Comparison of ENCODE assay signal across 15 cellular contexts in the genomic region with DNA sequence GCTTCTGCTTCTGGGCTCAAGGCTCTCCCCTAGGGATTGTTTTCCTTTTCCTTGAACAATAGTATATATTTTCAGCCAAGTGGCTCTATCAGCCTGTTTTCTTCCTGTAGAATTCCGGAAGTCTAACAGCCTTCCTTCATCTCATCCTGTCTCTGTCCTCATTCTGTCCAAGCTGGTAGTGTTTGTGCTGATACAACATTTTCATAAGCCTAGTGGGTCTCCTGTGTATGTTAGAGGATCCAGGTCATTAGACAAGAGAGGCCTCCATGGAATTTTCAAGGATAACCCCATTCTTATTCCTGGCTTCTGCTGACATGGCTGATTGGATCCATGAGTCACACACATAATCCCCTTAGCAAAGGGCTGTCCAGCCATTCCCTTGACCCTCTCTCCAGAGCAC.
A peak's percentile ranks its signal among the peaks of the same experiment; 100 is the strongest.
DNase-seq lines count a peak whose midpoint lies in the region; ATAC-seq, FAIRE-seq and TF ChIP-seq lines count a peak whose summit lies in the region.
"Had no signal": no experiment of that assay in that cellular context is flagged by ENCODE, and none has a peak within 500 bp of the region (broad histone marks: within the 10 kb centered on the region; RNA-seq: fewer than 3 reads in every experiment).

No MANE protein-coding gene starts in this region.

- POLR2A ChIA-PET in HepG2 (lab: Yijun Ruan, JAX) (no interaction called here), Caco-2 (lab: Charles Lee) (no interaction called here)

- H2AFZ ChIP-seq in HepG2 (ENCODE audit: low read length): no peak overlapping the region

- CTCF ChIA-PET in HepG2 (lab: Yijun Ruan, JAX; ENCODE audit: low intra/inter-chr PET ratio, low total read pairs) (no interaction called here), Caco-2 (lab: Charles Lee) (no interaction called here)

- TF ChIP-seq POLR2A in HepG2 (IDR thresholded peaks at IDR 0.05; ENCODE audit: insufficient read depth in 1 of 2, low read depth in 2 of 2, low read length in 2 of 2): no peak

- 96% methylated on average over 1 of the region's 1 CpG for WGBS in HepG2 (ENCODE audit: low lambda C conversion rate)

- no peak for TF ChIP-seq RAD21 in HepG2 (CRISPR knock-in tag; IDR thresholded peaks at IDR 0.05)

- DNase-seq in activated CD4-positive, alpha-beta T cell treated with anti-CD3 and anti-CD28 coated beads, Interleukin-2, amount 10 ng/mL, durations not matched to agents 24 days and 14 days: peak; percentile 16
- DNase-seq in activated CD4-positive, alpha-beta T cell treated with anti-CD3 and anti-CD28 coated beads for 4 hours: no peak
- DNase-seq in endothelial cell (ENCODE audit: low spot score) (no peak), HepG2 (ENCODE audit: low spot score) (no peak), Caco-2 (no peak), NCI-H2081 treated with DMSO at 0.1 percent for 48 hours (lab: John Stamatoyannopoulos, UW) (no peak), posterior vena cava (ENCODE audit: low spot score) (no peak)
- DNase-seq: 8988T; C1 segment of cervical spinal cord; CD4-positive, alpha-beta memory T cell; DMS153; HFFc6 had no signal

- H3K4me3 ChIP-seq in HepG2 (replicated peaks in 1 of 3; ENCODE audit: insufficient read depth in 1 of 3, low read depth in 2 of 3, low read length in 3 of 3) (no peak overlapping the region), Caco-2 (ENCODE audit: low read depth, low read length) (no peak overlapping the region)
- H3K4me3 ChIP-seq: HAP-1 had no signal

- intact Hi-C loops in activated CD4-positive, alpha-beta T cell treated with anti-CD3 and anti-CD28 coated beads, Interleukin-2, amount 10 ng/mL, durations not matched to agents 24 days and 14 days (cut with micrococcal nuclease): no loop called here
- intact Hi-C loops in HepG2 (cut with micrococcal nuclease; ENCODE audit: unreplicated experiment) (no loop called here), Caco-2 (cut with micrococcal nuclease; ENCODE audit: unreplicated experiment) (no loop called here), posterior vena cava (cut with DNase I) (no loop called here)

- H3K4me1 ChIP-seq in HepG2 (ENCODE audit: insufficient read depth, low read length) (no peaks in the 10 kb centered on the region), Caco-2 (no peaks in the 10 kb centered on the region)
- H3K4me1 ChIP-seq: HAP-1 had no signal

- no peaks in the 10 kb centered on the region for H3K79me2 ChIP-seq in HepG2 (ENCODE audit: insufficient read depth, low read length)

- no peak overlapping the region for H3K4me3 Mint-ChIP-seq in activated CD4-positive, alpha-beta T cell treated with anti-CD3 and anti-CD28 coated beads, Interleukin-2, amount 10 ng/mL, durations not matched to agents 24 days and 14 days
- no peak overlapping the region for H3K4me3 Mint-ChIP-seq in endothelial cell (ENCODE audit: unreplicated experiment)
- no peak overlapping the region for H3K4me3 Mint-ChIP-seq in Caco-2 (ENCODE audit: unreplicated experiment)
- H3K4me3 Mint-ChIP-seq: B cell; CD4-positive, alpha-beta memory T cell; HFFc6 had no signal

- no peaks in the 10 kb centered on the region for H3K27me3 ChIP-seq in HepG2 (ENCODE audit: control insufficient read depth in 1 of 2, insufficient read depth in 2 of 2, low read length in 2 of 2)
- no peaks in the 10 kb centered on the region for H3K27me3 ChIP-seq in Caco-2 (replicated peaks; ENCODE audit: control insufficient read depth, insufficient read depth, low read length)

- no peaks in the 10 kb centered on the region for H3K4me1 Mint-ChIP-seq in activated CD4-positive, alpha-beta T cell treated with anti-CD3 and anti-CD28 coated beads, Interleukin-2, amount 10 ng/mL, durations not matched to agents 24 days and 14 days
- H3K4me1 Mint-ChIP-seq in endothelial cell (ENCODE audit: unreplicated experiment): peaks cover 22% of the 10 kb centered on the region
- peaks cover 5% of the 10 kb centered on the region for H3K4me1 Mint-ChIP-seq in Caco-2 (ENCODE audit: low read depth, unreplicated experiment)
- H3K4me1 Mint-ChIP-seq: B cell had no signal

- no peak overlapping the region for H3K4me2 ChIP-seq in HepG2 (ENCODE audit: low read depth, low read length)

- no peaks in the 10 kb centered on the region for H3K9me3 ChIP-seq in HepG2 (ENCODE audit: low read length)
- no peaks in the 10 kb centered on the region for H3K9me3 ChIP-seq in Caco-2
- H3K9me3 ChIP-seq: HAP-1 had no signal

- no peaks in the 10 kb centered on the region for H3K36me3 ChIP-seq in HepG2 (replicated peaks in 1 of 2; ENCODE audit: control insufficient read depth in 1 of 2, insufficient read depth in 2 of 2, low read length in 2 of 2)
- no peaks in the 10 kb centered on the region for H3K36me3 ChIP-seq in Caco-2 (ENCODE audit: control insufficient read depth, insufficient read depth, low read length)
- H3K36me3 ChIP-seq: HAP-1 had no signal

- no peak overlapping the region for H3K27ac Mint-ChIP-seq in activated CD4-positive, alpha-beta T cell treated with anti-CD3 and anti-CD28 coated beads, Interleukin-2, amount 10 ng/mL, durations not matched to agents 24 days and 14 days
- H3K27ac Mint-ChIP-seq in endothelial cell (ENCODE audit: unreplicated experiment) (peak overlapping the region; percentile 2), Caco-2 (ENCODE audit: unreplicated experiment) (no peak overlapping the region)
- H3K27ac Mint-ChIP-seq: B cell, HFFc6 had no signal

- no peak for TF ChIP-seq CTCF in endothelial cell (IDR thresholded peaks at IDR 0.05; ENCODE audit: unreplicated experiment)
- no peak for TF ChIP-seq CTCF in HepG2 (CRISPR knock-in tag; IDR thresholded peaks at IDR 0.05)
- TF ChIP-seq CTCF in Caco-2 (IDR thresholded peaks at IDR 0.05; ENCODE audit: insufficient read depth in 1 of 2, low read depth in 1 of 2, low read length in 1 of 2, severe bottlenecking in 1 of 2, unreplicated experiment in 1 of 2): no peak

- FAIRE-seq in HepG2 (lab: Jason Lieb, UNC): no peak
- FAIRE-seq: H1 had no signal

- no peaks in the 10 kb centered on the region for H3K36me3 Mint-ChIP-seq in activated CD4-positive, alpha-beta T cell treated with anti-CD3 and anti-CD28 coated beads, Interleukin-2, amount 10 ng/mL, durations not matched to agents 24 days and 14 days (ENCODE audit: low read depth)
- peaks cover 3% of the 10 kb centered on the region for H3K36me3 Mint-ChIP-seq in endothelial cell (ENCODE audit: low read depth, unreplicated experiment)
- H3K36me3 Mint-ChIP-seq in Caco-2 (ENCODE audit: insufficient read depth, unreplicated experiment): peaks cover 9% of the 10 kb centered on the region
- H3K36me3 Mint-ChIP-seq: CD4-positive, alpha-beta memory T cell had no signal

- TF ChIP-seq EP300 in HepG2 (IDR thresholded peaks at IDR 0.05; ENCODE audit: low read depth in 2 of 2, low read length in 2 of 2): no peak
- TF ChIP-seq EP300 in HepG2 (CRISPR knock-in tag; IDR thresholded peaks at IDR 0.05; ENCODE audit: borderline replicate concordance): no peak

- in situ Hi-C loops in HepG2 (cut with HindIII; ENCODE audit: extremely low pct_ligation_motif_present, low pct_unique_long_range_greater_than_20kb): no loop called here

- BruUV-seq in HepG2 (replicated peaks; lab: Mats Ljungman, UMichigan) (no TSS peak), Caco-2 (replicated peaks; lab: Mats Ljungman, UMichigan) (no TSS peak)

- no peaks in the 10 kb centered on the region for H3K9me3 Mint-ChIP-seq in activated CD4-positive, alpha-beta T cell treated with anti-CD3 and anti-CD28 coated beads, Interleukin-2, amount 10 ng/mL, durations not matched to agents 24 days and 14 days
- H3K9me3 Mint-ChIP-seq in endothelial cell (ENCODE audit: unreplicated experiment): no peaks in the 10 kb centered on the region
- no peaks in the 10 kb centered on the region for H3K9me3 Mint-ChIP-seq in Caco-2 (ENCODE audit: unreplicated experiment)
- H3K9me3 Mint-ChIP-seq: HFFc6 had no signal

- H3K27me3 Mint-ChIP-seq in activated CD4-positive, alpha-beta T cell treated with anti-CD3 and anti-CD28 coated beads, Interleukin-2, amount 10 ng/mL, durations not matched to agents 24 days and 14 days: no peaks in the 10 kb centered on the region
- H3K27me3 Mint-ChIP-seq in endothelial cell (ENCODE audit: unreplicated experiment) (no peaks in the 10 kb centered on the region), Caco-2 (ENCODE audit: insufficient read depth, unreplicated experiment) (no peaks in the 10 kb centered on the region)
- H3K27me3 Mint-ChIP-seq: B cell; CD4-positive, alpha-beta memory T cell had no signal

- H3K27ac ChIP-seq in HepG2 (ENCODE audit: extremely low read length, insufficient read depth, low read length): no peak overlapping the region

- no peak overlapping the region for H3K9ac ChIP-seq in HepG2 (ENCODE audit: insufficient read depth, low read depth, low read length)

- no peaks in the 10 kb centered on the region for H4K20me1 ChIP-seq in HepG2 (ENCODE audit: insufficient read depth, low read length)

- no peak for ATAC-seq in HepG2

TF ChIP-seq in HepG2, 621 proteins besides CTCF, POLR2A, EP300 and RAD21:
- TF ChIP-seq, protein P1, sequence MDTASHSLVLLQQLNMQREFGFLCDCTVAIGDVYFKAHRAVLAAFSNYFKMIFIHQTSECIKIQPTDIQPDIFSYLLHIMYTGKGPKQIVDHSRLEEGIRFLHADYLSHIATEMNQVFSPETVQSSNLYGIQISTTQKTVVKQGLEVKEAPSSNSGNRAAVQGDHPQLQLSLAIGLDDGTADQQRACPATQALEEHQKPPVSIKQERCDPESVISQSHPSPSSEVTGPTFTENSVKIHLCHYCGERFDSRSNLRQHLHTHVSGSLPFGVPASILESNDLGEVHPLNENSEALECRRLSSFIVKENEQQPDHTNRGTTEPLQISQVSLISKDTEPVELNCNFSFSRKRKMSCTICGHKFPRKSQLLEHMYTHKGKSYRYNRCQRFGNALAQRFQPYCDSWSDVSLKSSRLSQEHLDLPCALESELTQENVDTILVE (CRISPR knock-in tag; IDR thresholded peaks at IDR 0.05): no peak
- TF ChIP-seq MAFF (IDR thresholded peaks at IDR 0.05; ENCODE audit: low read depth, low read length) (peak; percentile 19; the same call in 1 of the 2 replicates), MAFK (conservative IDR thresholded peaks at IDR 0.05 in 1 of 2, IDR thresholded peaks at IDR 0.05 in 1 of 2; ENCODE audit: low read length in 2 of 2) (peak; percentile 52 to 64), ZFP82 (CRISPR knock-in tag; IDR thresholded peaks at IDR 0.05; ENCODE audit: borderline replicate concordance) (no peak), NR2F1 (CRISPR knock-in tag; IDR thresholded peaks at IDR 0.05) (no peak), IRF2 (CRISPR knock-in tag; IDR thresholded peaks at IDR 0.05) (no peak)
